In genomic region chr14:101553931-101554330, GRCh38 we compare ENCODE assay signal across 30 cellular contexts. TPM values are rescaled to one million over a fixed set of nuclear protein-coding genes. Genes with fewer than 3 reads are reported as not detected.
"Had no signal": no experiment of that assay in that cellular context is flagged by ENCODE, and none has a peak within 500 bp of the region (broad histone marks: within the 10 kb centered on the region; RNA-seq: fewer than 3 reads in every experiment).

No MANE protein-coding gene starts in this region.

- H3K27ac ChIP-seq: neutrophil, ovary, parathyroid adenoma, psoas muscle, skin epidermis, spleen, suprapubic skin, testis, tibial artery, transverse colon, upper lobe of right lung, uterus had no signal

- H3K27me3 ChIP-seq: ovary, testis, uterus had no signal

- H3K4me2 ChIP-seq: smooth muscle cell had no signal

- H3K36me3 ChIP-seq: neutrophil, ovary, spleen, suprapubic skin, tibial artery, transverse colon, upper lobe of right lung, uterus had no signal

- H3K4me3 ChIP-seq: ovary, psoas muscle, skin epidermis, smooth muscle cell, spleen, suprapubic skin, testis, tibial artery, transverse colon, upper lobe of right lung, uterus had no signal

- DNase-seq: naive thymus-derived CD8-positive, alpha-beta T cell; nephron progenitor cell; nucleus accumbens; spleen; stimulated activated CD4-positive, alpha-beta T cell treated with anti-CD3 and anti-CD28 coated beads, Interleukin-12 subunit alpha, Interleukin-12 subunit beta, amount 100 ng/mL, for 4 hours; stimulated activated CD4-positive, alpha-beta T cell treated with anti-CD3 and anti-CD28 coated beads, Interleukin-1b, Interleukin-23, amount 100 ng/mL, for 48 hours; stimulated activated CD4-positive, alpha-beta T cell treated with anti-CD3 and anti-CD28 coated beads, Interleukin-4, amount 100 ng/mL, for 1 hour; stimulated activated CD4-positive, alpha-beta T cell treated with anti-CD3 and anti-CD28 coated beads, Interleukin-4, amount 100 ng/mL, for 4 hours; stimulated activated CD8-positive, alpha-beta memory T cell treated with anti-CD3 and anti-CD28 coated beads, Interleukin-4, amount 100 ng/mL, for 48 hours; stimulated activated naive CD4-positive, alpha-beta T cell; stimulated activated naive CD8-positive, alpha-beta T cell treated with anti-CD3 and anti-CD28 coated beads, Interleukin-15, amount 100 ng/mL, for 72 hours; stimulated activated naive CD8-positive, alpha-beta T cell treated with anti-CD3 and anti-CD28 coated beads, Interleukin-15, Interleukin-2, amounts not matched to agents 100 U/mL and 50 U/mL, for 24 hours; substantia nigra; testis; tibial artery; transverse colon; upper lobe of right lung; uterus had no signal

- H3K4me1 ChIP-seq: parathyroid adenoma, psoas muscle, spleen, uterus had no signal

- H3K9ac ChIP-seq: parathyroid adenoma had no signal

- ATAC-seq: naive thymus-derived CD8-positive, alpha-beta T cell; natural killer cell treated with Interleukin-12 subunit alpha and Interleukin-12 subunit beta and Interleukin-15 and Interleukin-18, amount 100 ng/mL, for 72 hours; psoas muscle; right cardiac atrium; sciatic nerve; stimulated activated memory B cell treated with anti-CD40 and anti-IgM and Interleukin-4, amounts not matched to agents 10 μg/mL and 1 μg/mL and 100 μg/mL, for 72 hours; stimulated activated naive CD8-positive, alpha-beta T cell treated with anti-CD3 and anti-CD28 coated beads, Interleukin-15, amount 100 ng/mL, for 72 hours; stimulated activated naive CD8-positive, alpha-beta T cell treated with anti-CD3 and anti-CD28 coated beads, Interleukin-15, Interleukin-2, amounts not matched to agents 100 U/mL and 50 U/mL, for 24 hours; upper lobe of right lung had no signal

- H3K9me3 ChIP-seq: neutrophil, ovary, psoas muscle, spleen, suprapubic skin, testis, tibial artery, transverse colon, upper lobe of right lung, uterus had no signal

- H2AFZ ChIP-seq: parathyroid adenoma had no signal

RNA-seq across cellular contexts. Expression of gene DIO3, which starts 7.4 kb away (rescaled TPM):
- total RNA-seq: naive thymus-derived CD8-positive, alpha-beta T cell; natural killer cell treated with Interleukin-12 subunit alpha and Interleukin-12 subunit beta and Interleukin-15 and Interleukin-18, amount 100 ng/mL, for 72 hours; renal cortical epithelial cell had no signal
- polyA plus RNA-seq: naive thymus-derived CD8-positive, alpha-beta T cell had no signal
